Comparison of ENCODE assay signal across 1 cellular context in the genomic region with DNA sequence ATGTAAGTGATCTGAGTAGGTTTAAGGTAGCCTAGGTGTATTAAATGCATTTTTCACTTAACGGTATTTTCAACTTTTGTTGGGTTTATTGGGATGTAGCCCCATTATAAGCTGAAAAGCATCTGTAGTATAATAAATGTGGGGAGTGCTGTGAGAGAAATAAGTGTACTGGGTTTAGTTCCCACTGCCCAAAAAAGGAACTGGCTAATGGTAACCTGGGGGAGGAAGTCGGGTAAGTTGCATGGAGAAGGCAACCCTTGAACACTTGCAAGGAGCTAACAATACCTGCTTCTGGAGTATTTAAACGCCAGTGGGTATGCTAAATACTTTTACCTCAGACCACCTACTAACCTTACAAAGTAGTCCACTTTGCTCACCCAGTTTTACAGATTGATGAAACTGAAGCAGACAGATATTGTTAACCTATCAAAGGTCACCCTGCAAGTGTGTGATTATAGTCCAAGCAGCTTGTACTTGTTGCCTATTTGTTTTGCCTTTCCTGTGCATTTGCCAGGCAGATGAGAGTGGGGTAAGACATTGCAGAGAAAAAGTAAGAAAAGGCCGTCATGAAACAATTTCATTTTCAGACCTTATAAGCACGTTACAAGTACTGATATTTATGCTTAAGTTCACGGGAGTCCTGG.
A peak's percentile ranks its signal among the peaks of the same experiment; 100 is the strongest.
TF ChIP-seq lines count a peak whose summit lies in the region.

No MANE protein-coding gene starts in this region.

TF ChIP-seq in GM23338, 12 proteins besides CTCF, POLR2A, EP300 and RAD21 (continued from another document):
- TF ChIP-seq, protein P1, sequence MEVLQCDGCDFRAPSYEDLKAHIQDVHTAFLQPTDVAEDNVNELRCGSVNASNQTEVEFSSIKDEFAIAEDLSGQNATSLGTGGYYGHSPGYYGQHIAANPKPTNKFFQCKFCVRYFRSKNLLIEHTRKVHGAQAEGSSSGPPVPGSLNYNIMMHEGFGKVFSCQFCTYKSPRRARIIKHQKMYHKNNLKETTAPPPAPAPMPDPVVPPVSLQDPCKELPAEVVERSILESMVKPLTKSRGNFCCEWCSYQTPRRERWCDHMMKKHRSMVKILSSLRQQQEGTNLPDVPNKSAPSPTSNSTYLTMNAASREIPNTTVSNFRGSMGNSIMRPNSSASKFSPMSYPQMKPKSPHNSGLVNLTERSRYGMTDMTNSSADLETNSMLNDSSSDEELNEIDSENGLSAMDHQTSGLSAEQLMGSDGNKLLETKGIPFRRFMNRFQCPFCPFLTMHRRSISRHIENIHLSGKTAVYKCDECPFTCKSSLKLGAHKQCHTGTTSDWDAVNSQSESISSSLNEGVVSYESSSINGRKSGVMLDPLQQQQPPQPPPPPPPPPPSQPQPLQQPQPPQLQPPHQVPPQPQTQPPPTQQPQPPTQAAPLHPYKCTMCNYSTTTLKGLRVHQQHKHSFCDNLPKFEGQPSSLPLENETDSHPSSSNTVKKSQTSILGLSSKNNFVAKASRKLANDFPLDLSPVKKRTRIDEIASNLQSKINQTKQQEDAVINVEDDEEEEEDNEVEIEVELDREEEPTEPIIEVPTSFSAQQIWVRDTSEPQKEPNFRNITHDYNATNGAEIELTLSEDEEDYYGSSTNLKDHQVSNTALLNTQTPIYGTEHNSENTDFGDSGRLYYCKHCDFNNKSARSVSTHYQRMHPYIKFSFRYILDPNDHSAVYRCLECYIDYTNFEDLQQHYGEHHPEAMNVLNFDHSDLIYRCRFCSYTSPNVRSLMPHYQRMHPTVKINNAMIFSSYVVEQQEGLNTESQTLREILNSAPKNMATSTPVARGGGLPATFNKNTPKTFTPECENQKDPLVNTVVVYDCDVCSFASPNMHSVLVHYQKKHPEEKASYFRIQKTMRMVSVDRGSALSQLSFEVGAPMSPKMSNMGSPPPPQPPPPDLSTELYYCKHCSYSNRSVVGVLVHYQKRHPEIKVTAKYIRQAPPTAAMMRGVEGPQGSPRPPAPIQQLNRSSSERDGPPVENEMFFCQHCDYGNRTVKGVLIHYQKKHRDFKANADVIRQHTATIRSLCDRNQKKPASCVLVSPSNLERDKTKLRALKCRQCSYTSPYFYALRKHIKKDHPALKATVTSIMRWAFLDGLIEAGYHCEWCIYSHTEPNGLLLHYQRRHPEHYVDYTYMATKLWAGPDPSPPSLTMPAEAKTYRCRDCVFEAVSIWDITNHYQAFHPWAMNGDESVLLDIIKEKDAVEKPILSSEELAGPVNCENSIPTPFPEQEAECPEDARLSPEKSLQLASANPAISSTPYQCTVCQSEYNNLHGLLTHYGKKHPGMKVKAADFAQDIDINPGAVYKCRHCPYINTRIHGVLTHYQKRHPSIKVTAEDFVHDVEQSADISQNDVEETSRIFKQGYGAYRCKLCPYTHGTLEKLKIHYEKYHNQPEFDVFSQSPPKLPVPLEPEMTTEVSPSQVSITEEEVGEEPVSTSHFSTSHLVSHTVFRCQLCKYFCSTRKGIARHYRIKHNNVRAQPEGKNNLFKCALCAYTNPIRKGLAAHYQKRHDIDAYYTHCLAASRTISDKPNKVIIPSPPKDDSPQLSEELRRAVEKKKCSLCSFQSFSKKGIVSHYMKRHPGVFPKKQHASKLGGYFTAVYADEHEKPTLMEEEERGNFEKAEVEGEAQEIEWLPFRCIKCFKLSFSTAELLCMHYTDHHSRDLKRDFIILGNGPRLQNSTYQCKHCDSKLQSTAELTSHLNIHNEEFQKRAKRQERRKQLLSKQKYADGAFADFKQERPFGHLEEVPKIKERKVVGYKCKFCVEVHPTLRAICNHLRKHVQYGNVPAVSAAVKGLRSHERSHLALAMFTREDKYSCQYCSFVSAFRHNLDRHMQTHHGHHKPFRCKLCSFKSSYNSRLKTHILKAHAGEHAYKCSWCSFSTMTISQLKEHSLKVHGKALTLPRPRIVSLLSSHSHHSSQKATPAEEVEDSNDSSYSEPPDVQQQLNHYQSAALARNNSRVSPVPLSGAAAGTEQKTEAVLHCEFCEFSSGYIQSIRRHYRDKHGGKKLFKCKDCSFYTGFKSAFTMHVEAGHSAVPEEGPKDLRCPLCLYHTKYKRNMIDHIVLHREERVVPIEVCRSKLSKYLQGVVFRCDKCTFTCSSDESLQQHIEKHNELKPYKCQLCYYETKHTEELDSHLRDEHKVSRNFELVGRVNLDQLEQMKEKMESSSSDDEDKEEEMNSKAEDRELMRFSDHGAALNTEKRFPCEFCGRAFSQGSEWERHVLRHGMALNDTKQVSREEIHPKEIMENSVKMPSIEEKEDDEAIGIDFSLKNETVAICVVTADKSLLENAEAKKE (CRISPR knock-in tag; IDR thresholded peaks at IDR 0.05), result no peak
- TF ChIP-seq CREB1 (CRISPR knock-in tag; IDR thresholded peaks at IDR 0.05; ENCODE audit: low read depth) (no peak), POLR2AphosphoS5 (IDR thresholded peaks at IDR 0.05; ENCODE audit: low read depth) (peak; percentile 21; the same call in 1 of the 2 replicates), EZH2 (IDR thresholded peaks at IDR 0.05; ENCODE audit: low read depth, unreplicated experiment) (no peak), EZH2phosphoT487 (IDR thresholded peaks at IDR 0.05; ENCODE audit: unreplicated experiment) (no peak), ZNF331 (CRISPR knock-in tag; IDR thresholded peaks at IDR 0.05; ENCODE audit: low read depth) (no peak)
